Comparison of ENCODE assay signal across 13 cellular contexts in genomic region chr2:239025951-239026461, GRCh38.
DNase-seq lines count a peak whose midpoint lies in the region; ATAC-seq and TF ChIP-seq lines count a peak whose summit lies in the region.
"Had no signal": no experiment of that assay in that cellular context is flagged by ENCODE, and none has a peak within 500 bp of the region (broad histone marks: within the 10 kb centered on the region; RNA-seq: fewer than 3 reads in every experiment).

No MANE protein-coding gene starts in this region.

- H3K18ac ChIP-seq in neuronal stem cell (ENCODE audit: low read length), result peak overlapping the region; percentile 46

- no peak overlapping the region for H3K4me3 ChIP-seq in neuronal stem cell (ENCODE audit: low read length in 2 of 2)
- H3K4me3 ChIP-seq in thyroid gland (replicated peaks in 1 of 3), result no peak overlapping the region

- no peak overlapping the region for H3K14ac ChIP-seq in neuronal stem cell (ENCODE audit: low read length)

- peak overlapping the region; percentile 49 for H2AFZ ChIP-seq in neuronal stem cell (ENCODE audit: low read length)

- intact Hi-C loops in thyroid gland (cut with DNase I), result no loop called here

- H4K91ac ChIP-seq in neuronal stem cell (ENCODE audit: low read depth, low read length, poor library complexity), result no peak overlapping the region

- no peak overlapping the region for H3K27ac ChIP-seq in neuronal stem cell (replicated peaks; ENCODE audit: low read length)
- no peak overlapping the region for H3K27ac ChIP-seq in thyroid gland

- no peak overlapping the region for H2BK120ac ChIP-seq in neuronal stem cell (ENCODE audit: low read depth, low read length)

- H3K36me3 ChIP-seq in neuronal stem cell (replicated peaks in 1 of 2; ENCODE audit: control insufficient read depth in 2 of 2, insufficient read depth in 2 of 2, low read length in 2 of 2) (no peaks in the 10 kb centered on the region), thyroid gland (no peaks in the 10 kb centered on the region)
- H3K36me3 ChIP-seq: BE2C had no signal

- H2BK12ac ChIP-seq in neuronal stem cell (ENCODE audit: low read length), result no peak overlapping the region

- H3K9ac ChIP-seq in neuronal stem cell (ENCODE audit: low read depth, low read length, poor library complexity), result no peak overlapping the region

- no peaks in the 10 kb centered on the region for H3K79me1 ChIP-seq in neuronal stem cell (ENCODE audit: low read depth, low read length)

- no peak overlapping the region for H4K8ac ChIP-seq in neuronal stem cell (ENCODE audit: low read depth, low read length)

- H2AK5ac ChIP-seq in neuronal stem cell (ENCODE audit: low read depth, low read length), result peak overlapping the region; percentile 51

- peaks cover 0 to 3% of the 10 kb centered on the region in 2 donors for H3K4me1 ChIP-seq in neuronal stem cell (ENCODE audit: control insufficient read depth in 2 of 2, insufficient read depth in 1 of 2, low read depth in 1 of 2, low read length in 2 of 2)
- no peaks in the 10 kb centered on the region for H3K4me1 ChIP-seq in thyroid gland
- H3K4me1 ChIP-seq: BE2C had no signal

- no CpG with 5 or more reads among the region's 14 CpGs for WGBS in neuronal stem cell (ENCODE audit: extremely low coverage in 2 of 2, insufficient read length in 2 of 2, insufficient replicate concordance in 1 of 2), 2 donors
- WGBS in thyroid gland, 2 donors, result 85 to 92% methylated on average over 12 to 14 of the region's 14 CpGs

- H2BK5ac ChIP-seq in neuronal stem cell (ENCODE audit: low read length), result no peak overlapping the region

- H3K4ac ChIP-seq in neuronal stem cell (ENCODE audit: low read length), result no peak overlapping the region

- DNase-seq in EH (ENCODE audit: low read depth), result peak; percentile 57
- DNase-seq in RPMI7951 (ENCODE audit: low read depth), result peak; percentile 48
- DNase-seq in neuronal stem cell (ENCODE audit: low spot score), result no peak
- no peak for DNase-seq in thyroid gland
- no peak for DNase-seq in cerebellar nuclear complex (lab: John Stamatoyannopoulos, UW)
- DNase-seq in activated T-cell treated with anti-CD3 and anti-CD28 coated beads, Interleukin-2, amount 50 U/mL, for 48 hours, result no peak
- DNase-seq: CD8-positive, alpha-beta T cell; HCEC 1CT; NCI-H2029 treated with DMSO at 0.1 percent for 48 hours; NCI-H510A treated with DMSO at 0.1 percent for 48 hours had no signal

- TF ChIP-seq CTCF in thyroid gland (IDR thresholded peaks at IDR 0.05), result no peak

- no peak overlapping the region for H2BK15ac ChIP-seq in neuronal stem cell (ENCODE audit: low read length)

- no peak for TF ChIP-seq POLR2A in thyroid gland (IDR thresholded peaks at IDR 0.05)

- H3K9me3 ChIP-seq in neuronal stem cell (replicated peaks in 1 of 2; ENCODE audit: control insufficient read depth in 2 of 2, insufficient read depth in 1 of 2, low read depth in 1 of 2, low read length in 2 of 2), result no peaks in the 10 kb centered on the region
- no peaks in the 10 kb centered on the region for H3K9me3 ChIP-seq in thyroid gland
- H3K9me3 ChIP-seq: BE2C had no signal

- H3K27me3 ChIP-seq in neuronal stem cell (ENCODE audit: control insufficient read depth in 3 of 3, insufficient read depth in 3 of 3, low read depth in 1 of 3, low read length in 3 of 3) (peaks cover 0 to 24% (median 0%) of the 10 kb centered on the region in 3 experiments), thyroid gland (no peaks in the 10 kb centered on the region)

- peak; percentile 5 for ATAC-seq in esophagus mucosa
- no peak for ATAC-seq in GM18517 (IDR thresholded peaks at IDR 0.05; ENCODE audit: unreplicated experiment)
- ATAC-seq: CD8-positive, alpha-beta T cell had no signal

- no peak overlapping the region for H3K4me2 ChIP-seq in neuronal stem cell (ENCODE audit: insufficient read depth, low read length, poor library complexity, severe bottlenecking)

- H3K23ac ChIP-seq in neuronal stem cell (ENCODE audit: low read depth, low read length, poor library complexity), result no peak overlapping the region

Comparison
In these comparisons a context has a peak if more than half of its experiments do, and no peak if none do; other contexts are left out.
1. DNase-seq: peak in EH (single experiment) and RPMI7951 (single experiment); none in neuronal stem cell (single experiment), thyroid gland (0 of 2), cerebellar nuclear complex (0 of 2) and activated T-cell treated with anti-CD3 and anti-CD28 coated beads, Interleukin-2, amount 50 U/mL, for 48 hours (0 of 2).